Comparison of ENCODE assay signal across 13 cellular contexts in the genomic region with DNA sequence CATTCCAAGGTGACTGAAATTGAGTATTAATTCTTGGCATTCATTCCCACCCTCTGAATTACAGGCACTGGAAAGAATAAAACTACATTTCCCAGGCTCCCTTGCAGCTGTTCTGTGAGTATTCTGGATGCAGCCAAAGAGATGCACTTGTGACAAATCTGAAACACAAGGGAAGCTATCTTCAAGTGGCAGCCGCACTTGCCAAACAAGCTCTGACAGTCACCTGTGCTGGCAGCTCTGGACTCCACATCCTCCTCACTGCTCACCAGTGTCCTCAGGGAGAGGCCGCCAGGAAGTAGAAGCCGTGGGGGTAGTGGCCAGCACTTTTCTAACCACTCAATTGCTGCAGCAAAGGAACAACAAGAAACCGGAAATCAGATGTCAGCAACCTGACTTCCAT.
DNase-seq lines count a peak whose midpoint lies in the region; ATAC-seq and TF ChIP-seq lines count a peak whose summit lies in the region.
"Had no signal": no experiment of that assay in that cellular context is flagged by ENCODE, and none has a peak within 500 bp of the region (broad histone marks: within the 10 kb centered on the region; RNA-seq: fewer than 3 reads in every experiment).

No MANE protein-coding gene starts in this region.

- ATAC-seq in left cardiac atrium: peak; percentile 50 to 53
- ATAC-seq in foreskin keratinocyte: peak; percentile 34
- ATAC-seq in HG02588 (IDR thresholded peaks at IDR 0.05; ENCODE audit: unreplicated experiment): no peak
- ATAC-seq in GM21381 (IDR thresholded peaks at IDR 0.05; ENCODE audit: unreplicated experiment): no peak

- intact Hi-C loops in left cardiac atrium (cut with DNase I): no loop called here

- TF ChIP-seq CTCF in right atrium auricular region (IDR thresholded peaks at IDR 0.05) (no peak), foreskin keratinocyte (conservative IDR thresholded peaks at IDR 0.05) (no peak)

- no peaks in the 10 kb centered on the region for H3K9me3 ChIP-seq in right atrium auricular region
- H3K9me3 ChIP-seq: prostate gland had no signal

- H3K4me3 ChIP-seq in right atrium auricular region: no peak overlapping the region
- H3K4me3 ChIP-seq: prostate gland had no signal

- H3K36me3 ChIP-seq in right atrium auricular region: no peaks in the 10 kb centered on the region
- H3K36me3 ChIP-seq: prostate gland had no signal

- DNase-seq in left cardiac atrium (peak; percentile 19), right atrium auricular region (ENCODE audit: low spot score) (no peak), RKO (ENCODE audit: low spot score) (peak; percentile 1), foreskin keratinocyte (no peak), ureter (ENCODE audit: low spot score) (peak; percentile 46), GM19238 (ENCODE audit: insufficient read length, low spot score) (no peak)
- DNase-seq: midbrain; NCI-H1436; stimulated activated CD4-positive, alpha-beta T cell treated with anti-CD3 and anti-CD28 coated beads, Interleukin-2, amount 100 ng/mL, for 24 hours; T-helper 2 cell had no signal

- no peaks in the 10 kb centered on the region for H3K4me1 ChIP-seq in right atrium auricular region
- H3K4me1 ChIP-seq in foreskin keratinocyte: peaks cover 10% of the 10 kb centered on the region
- H3K4me1 ChIP-seq: prostate gland had no signal

- H3K27me3 ChIP-seq in right atrium auricular region: no peaks in the 10 kb centered on the region
- no peaks in the 10 kb centered on the region for H3K27me3 ChIP-seq in foreskin keratinocyte

- no peak overlapping the region for H3K27ac ChIP-seq in right atrium auricular region
- no peak overlapping the region for H3K27ac ChIP-seq in foreskin keratinocyte
- H3K27ac ChIP-seq: prostate gland had no signal

Comparison
In these comparisons a context has a peak if more than half of its experiments do, and no peak if none do; other contexts are left out.
1. DNase-seq: peak in left cardiac atrium (single experiment), RKO (single experiment) and ureter (single experiment); none in right atrium auricular region (single experiment), foreskin keratinocyte (0 of 2) and GM19238 (single experiment).
2. ATAC-seq: peak in left cardiac atrium (2 of 2) and foreskin keratinocyte (single experiment); none in HG02588 (single experiment) and GM21381 (single experiment).